ENCODE assay signal across 1 cellular context in genomic region chr3:13348671-13349396, GRCh38.
TF ChIP-seq lines count a peak whose summit lies in the region.

No MANE protein-coding gene starts in this region.

TF ChIP-seq in SK-N-SH treated with all-trans-retinoic acid at 6 μM for 48 hours, 23 proteins besides CTCF, POLR2A, EP300 and RAD21 (continued from another document):
- TF ChIP-seq, protein P1, sequence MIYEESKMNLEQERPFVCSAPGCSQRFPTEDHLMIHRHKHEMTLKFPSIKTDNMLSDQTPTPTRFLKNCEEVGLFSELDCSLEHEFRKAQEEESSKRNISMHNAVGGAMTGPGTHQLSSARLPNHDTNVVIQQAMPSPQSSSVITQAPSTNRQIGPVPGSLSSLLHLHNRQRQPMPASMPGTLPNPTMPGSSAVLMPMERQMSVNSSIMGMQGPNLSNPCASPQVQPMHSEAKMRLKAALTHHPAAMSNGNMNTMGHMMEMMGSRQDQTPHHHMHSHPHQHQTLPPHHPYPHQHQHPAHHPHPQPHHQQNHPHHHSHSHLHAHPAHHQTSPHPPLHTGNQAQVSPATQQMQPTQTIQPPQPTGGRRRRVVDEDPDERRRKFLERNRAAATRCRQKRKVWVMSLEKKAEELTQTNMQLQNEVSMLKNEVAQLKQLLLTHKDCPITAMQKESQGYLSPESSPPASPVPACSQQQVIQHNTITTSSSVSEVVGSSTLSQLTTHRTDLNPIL (CRISPR knock-in tag; IDR thresholded peaks at IDR 0.05; ENCODE audit: low read depth), result no peak
